In genomic region chr1:81834268-81834667, GRCh38 we compare ENCODE assay signal across 22 cellular contexts. TPM values are rescaled to one million over a fixed set of nuclear protein-coding genes. Genes with fewer than 3 reads are reported as not detected.
DNase-seq lines count a peak whose midpoint lies in the region.
"Had no signal": no experiment of that assay in that cellular context is flagged by ENCODE, and none has a peak within 500 bp of the region (broad histone marks: within the 10 kb centered on the region; RNA-seq: fewer than 3 reads in every experiment).

No MANE protein-coding gene starts in this region.

- in situ Hi-C loops in KBM-7 (cut with MboI; ENCODE audit: low pct_unique_long_range_greater_than_20kb, low sequenced_read_pairs): no loop called here

- DNase-seq in HCEC 1CT (peak; percentile 25), astrocyte of the hippocampus (ENCODE audit: low read depth, low spot score) (peak; percentile 63), hepatic stellate cell (ENCODE audit: low spot score) (peak; percentile 1), renal cortical epithelial cell (ENCODE audit: low read depth) (peak; percentile 18), SHP77 treated with DMSO at 0.1 percent for 48 hours (lab: John Stamatoyannopoulos, UW) (no peak), CD1c-positive myeloid dendritic cell (ENCODE audit: extremely low spot score) (no peak), KBM-7 (no peak)
- DNase-seq: activated CD4-positive, alpha-beta T cell treated with anti-CD3 and anti-CD28 coated beads, Interleukin-2, amount 50 U/mL, for 1 hour; activated effector memory CD4-positive, alpha-beta T cell treated with anti-CD3 and anti-CD28 coated beads, Interleukin-2, amount 50 U/mL, for 16 hours; amniotic stem cell; CD8-positive, alpha-beta memory T cell; DMS53; effector memory CD4-positive, alpha-beta T cell; hippocampal formation; kidney; MM.1S; naive B cell; NCI-H1436 treated with DMSO at 0.1 percent for 48 hours; stimulated activated CD4-positive, alpha-beta T cell treated with anti-CD3 and anti-CD28 coated beads, Interleukin-2, amount 100 ng/mL, for 24 hours; stimulated activated naive B cell treated with anti-CD40 and anti-IgM and Interleukin-4, amounts not matched to agents 10 μg/mL and 1 μg/mL and 100 μg/mL, for 72 hours; T-cell had no signal

RNA-seq across cellular contexts. Expression of gene ADGRL2, which starts 33.5 kb away (rescaled TPM):
- total RNA-seq in renal cortical epithelial cell: 41.2 and 117 TPM in 2 replicates
- total RNA-seq: CD8-positive, alpha-beta memory T cell; OCI-LY7 had no signal

Comparison
In these comparisons a context has a peak if more than half of its experiments do, and no peak if none do; other contexts are left out.
1. DNase-seq: peak in HCEC 1CT (single experiment), astrocyte of the hippocampus (single experiment), hepatic stellate cell (single experiment) and renal cortical epithelial cell (single experiment); none in SHP77 treated with DMSO at 0.1 percent for 48 hours (single experiment), CD1c-positive myeloid dendritic cell (single experiment) and KBM-7 (single experiment).